Comparison of ENCODE assay signal across 17 cellular contexts in genomic region chr21:36887983-36888382, GRCh38.
DNase-seq lines count a peak whose midpoint lies in the region; ATAC-seq, FAIRE-seq and TF ChIP-seq lines count a peak whose summit lies in the region.
"Had no signal": no experiment of that assay in that cellular context is flagged by ENCODE, and none has a peak within 500 bp of the region (broad histone marks: within the 10 kb centered on the region; RNA-seq: fewer than 3 reads in every experiment).

No MANE protein-coding gene starts in this region.

- FAIRE-seq in A549 (lab: Jason Lieb, UNC) (no peak), GM19239 (lab: Jason Lieb, UNC) (no peak)
- FAIRE-seq: A204.1, HepG2 had no signal

- WGBS in A549 (ENCODE audit: missing lambda C conversion rate): 95% methylated on average over 6 of the region's 6 CpGs

- TF ChIP-seq EP300 in A549 (IDR thresholded peaks at IDR 0.05): no peak

- H3K4me1 Mint-ChIP-seq in activated T-cell treated with anti-CD3 and anti-CD28 coated beads, Interleukin-2, amount 50 U/mL, for 4 hours (ENCODE audit: low read depth): no peaks in the 10 kb centered on the region
- peaks cover 10% of the 10 kb centered on the region for H3K4me1 Mint-ChIP-seq in activated T-cell treated with anti-CD3 and anti-CD28 coated beads, Interleukin-2, amount 50 U/mL, for 72 hours (ENCODE audit: low read depth)

- in situ Hi-C loops in HAP-1 (cut with MboI; ENCODE audit: low sequenced_read_pairs): no loop called here

- no peak for TF ChIP-seq RAD21 in A549 (conservative IDR thresholded peaks at IDR 0.05 in 1 of 2, IDR thresholded peaks at IDR 0.05 in 1 of 2)

- peaks cover 23% of the 10 kb centered on the region for H3K4me1 ChIP-seq in A549
- no peaks in the 10 kb centered on the region for H3K4me1 ChIP-seq in HAP-1

- H3K27me3 Mint-ChIP-seq in activated T-cell treated with anti-CD3 and anti-CD28 coated beads, Interleukin-2, amount 50 U/mL, for 4 hours (ENCODE audit: low read depth): no peaks in the 10 kb centered on the region
- H3K27me3 Mint-ChIP-seq in activated T-cell treated with anti-CD3 and anti-CD28 coated beads, Interleukin-2, amount 50 U/mL, for 72 hours (ENCODE audit: low read depth): no peaks in the 10 kb centered on the region

- peak overlapping the region; percentile 12 to 72; a peak in 4 of 6 replicates for H3K27ac ChIP-seq in A549
- H3K27ac ChIP-seq: KMS-11 had no signal

- no peak overlapping the region for H3K4me2 ChIP-seq in A549
- H3K4me2 ChIP-seq: KMS-11 had no signal

- TF ChIP-seq CTCF in A549 (IDR thresholded peaks at IDR 0.05): no peak

- CTCF ChIA-PET in A549 (lab: Yijun Ruan, JAX): interaction anchor here (0.7 to 2.4 kb wide), 3 partner anchors 10 to 61 kb away, joined by 4 to 7 read pairs (median 6); no protein-coding TSS in a partner anchor

- POLR2A ChIA-PET in A549 (lab: Yijun Ruan, JAX): no interaction called here

- no peaks in the 10 kb centered on the region for H3K36me3 ChIP-seq in HAP-1 (replicated peaks)

- DNase-seq in A549 (ENCODE audit: low read depth in 1 of 2, low spot score in 1 of 2) (no peak), HAP-1 (ENCODE audit: low spot score in 2 of 2) (peak; percentile 10 to 32), NCI-H146 (lab: John Stamatoyannopoulos, UW) (peak; percentile 51), RPMI7951 (ENCODE audit: low read depth) (peak; percentile 83), SHP77 treated with DMSO at 0.1 percent for 48 hours (lab: John Stamatoyannopoulos, UW) (no peak), GM19239 (ENCODE audit: insufficient read length, low spot score) (no peak)
- no peak for DNase-seq in activated T-cell treated with anti-CD3 and anti-CD28 coated beads, Interleukin-2, amount 50 U/mL, for 4 hours
- no peak for DNase-seq in activated T-cell treated with anti-CD3 and anti-CD28 coated beads, Interleukin-2, amount 50 U/mL, for 72 hours
- DNase-seq: Calu3, DMS79 treated with DMSO at 0.1 percent for 48 hours, NCI-H1092 treated with DMSO at 0.1 percent for 48 hours, NCI-H2029, NCI-H2171 treated with DMSO at 0.1 percent for 48 hours, NCI-H526 had no signal

- H3K9me3 ChIP-seq in A549 (no peaks in the 10 kb centered on the region), HAP-1 (no peaks in the 10 kb centered on the region)

- no peaks in the 10 kb centered on the region for H3K27me3 ChIP-seq in HAP-1 (ENCODE audit: low read depth)

- H3K9me3 Mint-ChIP-seq in activated T-cell treated with anti-CD3 and anti-CD28 coated beads, Interleukin-2, amount 50 U/mL, for 4 hours: peaks cover 10% of the 10 kb centered on the region
- H3K9me3 Mint-ChIP-seq in activated T-cell treated with anti-CD3 and anti-CD28 coated beads, Interleukin-2, amount 50 U/mL, for 72 hours: peaks cover 2 to 5% of the 10 kb centered on the region in 2 donors

- peaks cover 42% of the 10 kb centered on the region for H3K36me3 Mint-ChIP-seq in activated T-cell treated with anti-CD3 and anti-CD28 coated beads, Interleukin-2, amount 50 U/mL, for 4 hours (ENCODE audit: insufficient read depth)
- H3K36me3 Mint-ChIP-seq in activated T-cell treated with anti-CD3 and anti-CD28 coated beads, Interleukin-2, amount 50 U/mL, for 72 hours (ENCODE audit: insufficient read depth in 2 of 2): peaks cover 11 to 24% of the 10 kb centered on the region in 2 donors

- H3K4me3 Mint-ChIP-seq in activated T-cell treated with anti-CD3 and anti-CD28 coated beads, Interleukin-2, amount 50 U/mL, for 4 hours: no peak overlapping the region
- no peak overlapping the region for H3K4me3 Mint-ChIP-seq in activated T-cell treated with anti-CD3 and anti-CD28 coated beads, Interleukin-2, amount 50 U/mL, for 72 hours

- ATAC-seq in A549: no peak
- ATAC-seq in activated T-cell treated with anti-CD3 and anti-CD28 coated beads, Interleukin-2, amount 50 U/mL, for 4 hours: no peak
- no peak for ATAC-seq in activated T-cell treated with anti-CD3 and anti-CD28 coated beads, Interleukin-2, amount 50 U/mL, for 72 hours (replicated peaks in 1 of 2)
- ATAC-seq: HepG2 had no signal

- no peak for TF ChIP-seq POLR2A in A549 (IDR thresholded peaks at IDR 0.05; ENCODE audit: low read length)

- H3K4me3 ChIP-seq in A549 (no peak overlapping the region), HAP-1 (no peak overlapping the region)

- H3K27ac Mint-ChIP-seq in activated T-cell treated with anti-CD3 and anti-CD28 coated beads, Interleukin-2, amount 50 U/mL, for 72 hours: no peak overlapping the region

TF ChIP-seq in A549, 52 proteins besides CTCF, POLR2A, EP300 and RAD21:
- no peak for TF ChIP-seq ZC3H11A (IDR thresholded peaks at IDR 0.05)
- TF ChIP-seq HMGXB4 (CRISPR knock-in tag; IDR thresholded peaks at IDR 0.05; ENCODE audit: borderline replicate concordance): no peak
- TF ChIP-seq BHLHE40 (IDR thresholded peaks at IDR 0.05; ENCODE audit: low read depth, low read length): no peak
- no peak for TF ChIP-seq SMC3 (IDR thresholded peaks at IDR 0.05)
- TF ChIP-seq USF2 (IDR thresholded peaks at IDR 0.05): no peak
- no peak for TF ChIP-seq GATA3 (IDR thresholded peaks at IDR 0.05; ENCODE audit: borderline replicate concordance)
- TF ChIP-seq RFX5 (IDR thresholded peaks at IDR 0.05): no peak
- no peak for TF ChIP-seq FOXS1 (CRISPR knock-in tag; IDR thresholded peaks at IDR 0.05)
- TF ChIP-seq NPAS2 (CRISPR knock-in tag; IDR thresholded peaks at IDR 0.05; ENCODE audit: borderline replicate concordance): no peak
- no peak for TF ChIP-seq PHF8 (IDR thresholded peaks at IDR 0.05; ENCODE audit: borderline replicate concordance, low read depth)
- TF ChIP-seq JUN (IDR thresholded peaks at IDR 0.05): no peak

Comparison
In these comparisons a context has a peak if more than half of its experiments do, and no peak if none do; other contexts are left out.
1. DNase-seq: peak in HAP-1 (2 of 2), NCI-H146 (single experiment) and RPMI7951 (single experiment); none in A549 (0 of 2), SHP77 treated with DMSO at 0.1 percent for 48 hours (single experiment), GM19239 (single experiment), activated T-cell treated with anti-CD3 and anti-CD28 coated beads, Interleukin-2, amount 50 U/mL, for 4 hours (single experiment) and activated T-cell treated with anti-CD3 and anti-CD28 coated beads, Interleukin-2, amount 50 U/mL, for 72 hours (0 of 2).